Comparison of ENCODE assay signal across 1 cellular context in the genomic region with DNA sequence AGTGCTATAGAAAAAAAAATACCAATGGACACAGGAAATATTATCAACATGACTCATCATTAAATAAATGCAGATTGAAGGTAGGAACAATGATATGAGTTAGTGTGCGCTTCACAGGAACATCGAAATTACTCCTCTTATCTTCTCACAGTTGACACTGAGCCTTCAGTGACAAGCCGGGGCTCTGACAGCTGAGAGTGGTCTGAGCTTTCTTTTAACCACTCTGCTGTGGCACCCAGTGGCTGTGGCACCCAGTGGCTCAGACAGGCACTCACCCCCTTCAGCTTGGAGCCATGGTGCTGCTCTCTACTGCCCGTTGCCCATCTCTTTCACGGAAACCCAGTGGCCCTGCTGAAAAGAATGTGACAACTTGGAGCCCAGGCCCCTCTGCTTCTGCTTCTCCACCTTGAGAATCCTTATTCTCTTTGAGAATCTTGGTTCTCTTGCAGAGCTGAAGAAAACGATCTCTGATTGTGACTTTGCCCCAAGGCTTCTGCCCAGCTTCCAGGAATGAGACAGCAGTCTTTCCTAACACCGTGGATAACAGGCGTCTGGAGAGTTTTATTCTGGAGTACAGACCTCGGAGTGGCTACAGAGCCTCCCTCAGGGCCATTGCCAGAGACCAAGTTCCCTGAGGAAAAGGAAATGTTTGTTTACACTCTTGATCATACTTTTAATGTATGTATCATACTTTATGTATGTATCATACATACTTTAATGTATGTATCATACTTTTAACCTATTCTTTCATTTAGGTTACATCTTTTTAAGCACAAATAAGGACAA.
A peak's percentile ranks its signal among the peaks of the same experiment; 100 is the strongest.
TF ChIP-seq lines count a peak whose summit lies in the region.

No MANE protein-coding gene starts in this region.

TF ChIP-seq in K562, 482 proteins besides CTCF, POLR2A, EP300 and RAD21 (continued from another document and continues in another):
- TF ChIP-seq, protein P1, sequence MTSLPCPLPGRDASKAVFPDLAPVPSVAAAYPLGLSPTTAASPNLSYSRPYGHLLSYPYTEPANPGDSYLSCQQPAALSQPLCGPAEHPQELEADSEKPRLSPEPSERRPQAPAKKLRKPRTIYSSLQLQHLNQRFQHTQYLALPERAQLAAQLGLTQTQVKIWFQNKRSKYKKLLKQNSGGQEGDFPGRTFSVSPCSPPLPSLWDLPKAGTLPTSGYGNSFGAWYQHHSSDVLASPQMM (CRISPR knock-in tag; IDR thresholded peaks at IDR 0.05): no peak
- TF ChIP-seq RUNX1 (IDR thresholded peaks at IDR 0.05; ENCODE audit: low read depth) (no peak), DACH1 (IDR thresholded peaks at IDR 0.05; ENCODE audit: partially characterized antibody) (peak; percentile 21), RNF2 (IDR thresholded peaks at IDR 0.05) (no peak), HDAC8 (tag; IDR thresholded peaks at IDR 0.05) (no peak), CBX8 (IDR thresholded peaks at IDR 0.05; ENCODE audit: borderline replicate concordance, extremely low read depth, low read depth, low read length, poor library complexity, severe bottlenecking) (no peak), C11orf30 (IDR thresholded peaks at IDR 0.05; ENCODE audit: low read depth) (peak; percentile 37; the same call in 1 of the 2 replicates), MAFG (tag; conservative IDR thresholded peaks at IDR 0.05) (peak; percentile 89), ASH1L (IDR thresholded peaks at IDR 0.05; ENCODE audit: borderline replicate concordance, low read depth, partially characterized antibody) (no peak), ZFPM2 (CRISPR knock-in tag; IDR thresholded peaks at IDR 0.05) (no peak), HDAC1 (IDR thresholded peaks at IDR 0.05) (no peak), L3MBTL2 (IDR thresholded peaks at IDR 0.05) (no peak), KAT2B (IDR thresholded peaks at IDR 0.05; ENCODE audit: low read depth, low read length) (no peak), TRIM28 (IDR thresholded peaks at IDR 0.05) (no peak), SMAD1 (IDR thresholded peaks at IDR 0.05; ENCODE audit: low read depth, low read length, partially characterized antibody) (no peak), BACH1 (tag; IDR thresholded peaks at IDR 0.05) (no peak; the same call in 1 of the 2 replicates), NONO (IDR thresholded peaks at IDR 0.05; ENCODE audit: low read depth in 2 of 2, low read length in 1 of 2) (no peak), TAF7 (tag; IDR thresholded peaks at IDR 0.05) (no peak), ZZZ3 (IDR thresholded peaks at IDR 0.05) (no peak), ZNF263 (CRISPR knock-in tag; IDR thresholded peaks at IDR 0.05; ENCODE audit: borderline replicate concordance) (no peak), ZNF57 (CRISPR knock-in tag; IDR thresholded peaks at IDR 0.05) (no peak), CEBPG (CRISPR knock-in tag; IDR thresholded peaks at IDR 0.05) (no peak), CEBPG (tag; conservative IDR thresholded peaks at IDR 0.05 in 1 of 2, IDR thresholded peaks at IDR 0.05 in 1 of 2) (no peak), ETV1 (tag; conservative IDR thresholded peaks at IDR 0.05; ENCODE audit: low read depth) (no peak), CHCHD3 (CRISPR knock-in tag; IDR thresholded peaks at IDR 0.05) (no peak), ZSCAN32 (CRISPR knock-in tag; IDR thresholded peaks at IDR 0.05) (no peak), ZNF316 (IDR thresholded peaks at IDR 0.05) (peak; percentile 91), SMAD3 (CRISPR knock-in tag; conservative IDR thresholded peaks at IDR 0.05) (no peak), ZKSCAN8 (CRISPR knock-in tag; IDR thresholded peaks at IDR 0.05) (peak; percentile 68; the same call in 1 of the 2 replicates), ARNT (IDR thresholded peaks at IDR 0.05) (no peak), ZNF589 (CRISPR knock-in tag; IDR thresholded peaks at IDR 0.05; ENCODE audit: low read depth) (no peak), ZNF79 (CRISPR knock-in tag; IDR thresholded peaks at IDR 0.05; ENCODE audit: low read depth) (no peak), ZNF584 (CRISPR knock-in tag; IDR thresholded peaks at IDR 0.05; ENCODE audit: low read depth) (no peak), NFE2L1 (tag; IDR thresholded peaks at IDR 0.05; ENCODE audit: borderline replicate concordance, low read depth) (peak; percentile 79), ZNF431 (CRISPR knock-in tag; IDR thresholded peaks at IDR 0.05) (no peak), BMI1 (IDR thresholded peaks at IDR 0.05; ENCODE audit: low read length) (no peak), ELF1 (tag; IDR thresholded peaks at IDR 0.05) (no peak), ZNF436 (CRISPR knock-in tag; IDR thresholded peaks at IDR 0.05) (no peak), PHTF2 (CRISPR knock-in tag; IDR thresholded peaks at IDR 0.05) (no peak), SIRT6 (IDR thresholded peaks at IDR 0.05; ENCODE audit: low read depth, low read length) (no peak), BCOR (IDR thresholded peaks at IDR 0.05) (no peak), ZNF311 (CRISPR knock-in tag; IDR thresholded peaks at IDR 0.05) (no peak), BRCA1 (IDR thresholded peaks at IDR 0.05) (no peak), BRCA1 (CRISPR knock-in tag; IDR thresholded peaks at IDR 0.05) (no peak), ZNF766 (CRISPR knock-in tag; conservative IDR thresholded peaks at IDR 0.05) (no peak), MYNN (IDR thresholded peaks at IDR 0.05) (no peak), MYNN (CRISPR knock-in tag; IDR thresholded peaks at IDR 0.05) (no peak), COPS2 (conservative IDR thresholded peaks at IDR 0.05) (no peak), CREB1 (IDR thresholded peaks at IDR 0.05) (no peak), CREB1 (CRISPR knock-in tag; IDR thresholded peaks at IDR 0.05) (no peak)
- TF ChIP-seq, protein P2, sequence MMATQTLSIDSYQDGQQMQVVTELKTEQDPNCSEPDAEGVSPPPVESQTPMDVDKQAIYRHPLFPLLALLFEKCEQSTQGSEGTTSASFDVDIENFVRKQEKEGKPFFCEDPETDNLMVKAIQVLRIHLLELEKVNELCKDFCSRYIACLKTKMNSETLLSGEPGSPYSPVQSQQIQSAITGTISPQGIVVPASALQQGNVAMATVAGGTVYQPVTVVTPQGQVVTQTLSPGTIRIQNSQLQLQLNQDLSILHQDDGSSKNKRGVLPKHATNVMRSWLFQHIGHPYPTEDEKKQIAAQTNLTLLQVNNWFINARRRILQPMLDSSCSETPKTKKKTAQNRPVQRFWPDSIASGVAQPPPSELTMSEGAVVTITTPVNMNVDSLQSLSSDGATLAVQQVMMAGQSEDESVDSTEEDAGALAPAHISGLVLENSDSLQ (IDR thresholded peaks at IDR 0.05): peak; percentile 23; the same call in 1 of the 2 replicates
- TF ChIP-seq, protein P3, sequence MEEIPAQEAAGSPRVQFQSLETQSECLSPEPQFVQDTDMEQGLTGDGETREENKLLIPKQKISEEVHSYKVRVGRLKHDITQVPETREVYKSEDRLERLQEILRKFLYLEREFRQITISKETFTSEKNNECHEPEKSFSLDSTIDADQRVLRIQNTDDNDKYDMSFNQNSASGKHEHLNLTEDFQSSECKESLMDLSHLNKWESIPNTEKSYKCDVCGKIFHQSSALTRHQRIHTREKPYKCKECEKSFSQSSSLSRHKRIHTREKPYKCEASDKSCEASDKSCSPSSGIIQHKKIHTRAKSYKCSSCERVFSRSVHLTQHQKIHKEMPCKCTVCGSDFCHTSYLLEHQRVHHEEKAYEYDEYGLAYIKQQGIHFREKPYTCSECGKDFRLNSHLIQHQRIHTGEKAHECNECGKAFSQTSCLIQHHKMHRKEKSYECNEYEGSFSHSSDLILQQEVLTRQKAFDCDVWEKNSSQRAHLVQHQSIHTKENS (CRISPR knock-in tag; IDR thresholded peaks at IDR 0.05): no peak
- TF ChIP-seq, protein P4, sequence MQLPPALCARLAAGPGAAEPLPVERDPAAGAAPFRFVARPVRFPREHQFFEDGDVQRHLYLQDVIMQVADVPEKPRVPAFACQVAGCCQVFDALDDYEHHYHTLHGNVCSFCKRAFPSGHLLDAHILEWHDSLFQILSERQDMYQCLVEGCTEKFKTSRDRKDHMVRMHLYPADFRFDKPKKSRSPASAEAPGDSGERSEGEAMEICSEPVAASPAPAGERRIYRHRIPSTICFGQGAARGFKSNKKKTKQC (CRISPR knock-in tag; IDR thresholded peaks at IDR 0.05): no peak
- TF ChIP-seq, protein P5, sequence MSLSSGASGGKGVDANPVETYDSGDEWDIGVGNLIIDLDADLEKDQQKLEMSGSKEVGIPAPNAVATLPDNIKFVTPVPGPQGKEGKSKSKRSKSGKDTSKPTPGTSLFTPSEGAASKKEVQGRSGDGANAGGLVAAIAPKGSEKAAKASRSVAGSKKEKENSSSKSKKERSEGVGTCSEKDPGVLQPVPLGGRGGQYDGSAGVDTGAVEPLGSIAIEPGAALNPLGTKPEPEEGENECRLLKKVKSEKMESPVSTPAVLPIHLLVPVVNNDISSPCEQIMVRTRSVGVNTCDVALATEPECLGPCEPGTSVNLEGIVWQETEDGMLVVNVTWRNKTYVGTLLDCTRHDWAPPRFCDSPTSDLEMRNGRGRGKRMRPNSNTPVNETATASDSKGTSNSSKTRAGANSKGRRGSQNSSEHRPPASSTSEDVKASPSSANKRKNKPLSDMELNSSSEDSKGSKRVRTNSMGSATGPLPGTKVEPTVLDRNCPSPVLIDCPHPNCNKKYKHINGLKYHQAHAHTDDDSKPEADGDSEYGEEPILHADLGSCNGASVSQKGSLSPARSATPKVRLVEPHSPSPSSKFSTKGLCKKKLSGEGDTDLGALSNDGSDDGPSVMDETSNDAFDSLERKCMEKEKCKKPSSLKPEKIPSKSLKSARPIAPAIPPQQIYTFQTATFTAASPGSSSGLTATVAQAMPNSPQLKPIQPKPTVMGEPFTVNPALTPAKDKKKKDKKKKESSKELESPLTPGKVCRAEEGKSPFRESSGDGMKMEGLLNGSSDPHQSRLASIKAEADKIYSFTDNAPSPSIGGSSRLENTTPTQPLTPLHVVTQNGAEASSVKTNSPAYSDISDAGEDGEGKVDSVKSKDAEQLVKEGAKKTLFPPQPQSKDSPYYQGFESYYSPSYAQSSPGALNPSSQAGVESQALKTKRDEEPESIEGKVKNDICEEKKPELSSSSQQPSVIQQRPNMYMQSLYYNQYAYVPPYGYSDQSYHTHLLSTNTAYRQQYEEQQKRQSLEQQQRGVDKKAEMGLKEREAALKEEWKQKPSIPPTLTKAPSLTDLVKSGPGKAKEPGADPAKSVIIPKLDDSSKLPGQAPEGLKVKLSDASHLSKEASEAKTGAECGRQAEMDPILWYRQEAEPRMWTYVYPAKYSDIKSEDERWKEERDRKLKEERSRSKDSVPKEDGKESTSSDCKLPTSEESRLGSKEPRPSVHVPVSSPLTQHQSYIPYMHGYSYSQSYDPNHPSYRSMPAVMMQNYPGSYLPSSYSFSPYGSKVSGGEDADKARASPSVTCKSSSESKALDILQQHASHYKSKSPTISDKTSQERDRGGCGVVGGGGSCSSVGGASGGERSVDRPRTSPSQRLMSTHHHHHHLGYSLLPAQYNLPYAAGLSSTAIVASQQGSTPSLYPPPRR (CRISPR knock-in tag; IDR thresholded peaks at IDR 0.05; ENCODE audit: borderline replicate concordance): no peak
- TF ChIP-seq, protein P6, sequence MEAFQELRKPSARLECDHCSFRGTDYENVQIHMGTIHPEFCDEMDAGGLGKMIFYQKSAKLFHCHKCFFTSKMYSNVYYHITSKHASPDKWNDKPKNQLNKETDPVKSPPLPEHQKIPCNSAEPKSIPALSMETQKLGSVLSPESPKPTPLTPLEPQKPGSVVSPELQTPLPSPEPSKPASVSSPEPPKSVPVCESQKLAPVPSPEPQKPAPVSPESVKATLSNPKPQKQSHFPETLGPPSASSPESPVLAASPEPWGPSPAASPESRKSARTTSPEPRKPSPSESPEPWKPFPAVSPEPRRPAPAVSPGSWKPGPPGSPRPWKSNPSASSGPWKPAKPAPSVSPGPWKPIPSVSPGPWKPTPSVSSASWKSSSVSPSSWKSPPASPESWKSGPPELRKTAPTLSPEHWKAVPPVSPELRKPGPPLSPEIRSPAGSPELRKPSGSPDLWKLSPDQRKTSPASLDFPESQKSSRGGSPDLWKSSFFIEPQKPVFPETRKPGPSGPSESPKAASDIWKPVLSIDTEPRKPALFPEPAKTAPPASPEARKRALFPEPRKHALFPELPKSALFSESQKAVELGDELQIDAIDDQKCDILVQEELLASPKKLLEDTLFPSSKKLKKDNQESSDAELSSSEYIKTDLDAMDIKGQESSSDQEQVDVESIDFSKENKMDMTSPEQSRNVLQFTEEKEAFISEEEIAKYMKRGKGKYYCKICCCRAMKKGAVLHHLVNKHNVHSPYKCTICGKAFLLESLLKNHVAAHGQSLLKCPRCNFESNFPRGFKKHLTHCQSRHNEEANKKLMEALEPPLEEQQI (IDR thresholded peaks at IDR 0.05): no peak
- TF ChIP-seq, protein P7, sequence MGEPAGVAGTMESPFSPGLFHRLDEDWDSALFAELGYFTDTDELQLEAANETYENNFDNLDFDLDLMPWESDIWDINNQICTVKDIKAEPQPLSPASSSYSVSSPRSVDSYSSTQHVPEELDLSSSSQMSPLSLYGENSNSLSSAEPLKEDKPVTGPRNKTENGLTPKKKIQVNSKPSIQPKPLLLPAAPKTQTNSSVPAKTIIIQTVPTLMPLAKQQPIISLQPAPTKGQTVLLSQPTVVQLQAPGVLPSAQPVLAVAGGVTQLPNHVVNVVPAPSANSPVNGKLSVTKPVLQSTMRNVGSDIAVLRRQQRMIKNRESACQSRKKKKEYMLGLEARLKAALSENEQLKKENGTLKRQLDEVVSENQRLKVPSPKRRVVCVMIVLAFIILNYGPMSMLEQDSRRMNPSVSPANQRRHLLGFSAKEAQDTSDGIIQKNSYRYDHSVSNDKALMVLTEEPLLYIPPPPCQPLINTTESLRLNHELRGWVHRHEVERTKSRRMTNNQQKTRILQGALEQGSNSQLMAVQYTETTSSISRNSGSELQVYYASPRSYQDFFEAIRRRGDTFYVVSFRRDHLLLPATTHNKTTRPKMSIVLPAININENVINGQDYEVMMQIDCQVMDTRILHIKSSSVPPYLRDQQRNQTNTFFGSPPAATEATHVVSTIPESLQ (CRISPR knock-in tag; IDR thresholded peaks at IDR 0.05): no peak
- TF ChIP-seq, protein P8, sequence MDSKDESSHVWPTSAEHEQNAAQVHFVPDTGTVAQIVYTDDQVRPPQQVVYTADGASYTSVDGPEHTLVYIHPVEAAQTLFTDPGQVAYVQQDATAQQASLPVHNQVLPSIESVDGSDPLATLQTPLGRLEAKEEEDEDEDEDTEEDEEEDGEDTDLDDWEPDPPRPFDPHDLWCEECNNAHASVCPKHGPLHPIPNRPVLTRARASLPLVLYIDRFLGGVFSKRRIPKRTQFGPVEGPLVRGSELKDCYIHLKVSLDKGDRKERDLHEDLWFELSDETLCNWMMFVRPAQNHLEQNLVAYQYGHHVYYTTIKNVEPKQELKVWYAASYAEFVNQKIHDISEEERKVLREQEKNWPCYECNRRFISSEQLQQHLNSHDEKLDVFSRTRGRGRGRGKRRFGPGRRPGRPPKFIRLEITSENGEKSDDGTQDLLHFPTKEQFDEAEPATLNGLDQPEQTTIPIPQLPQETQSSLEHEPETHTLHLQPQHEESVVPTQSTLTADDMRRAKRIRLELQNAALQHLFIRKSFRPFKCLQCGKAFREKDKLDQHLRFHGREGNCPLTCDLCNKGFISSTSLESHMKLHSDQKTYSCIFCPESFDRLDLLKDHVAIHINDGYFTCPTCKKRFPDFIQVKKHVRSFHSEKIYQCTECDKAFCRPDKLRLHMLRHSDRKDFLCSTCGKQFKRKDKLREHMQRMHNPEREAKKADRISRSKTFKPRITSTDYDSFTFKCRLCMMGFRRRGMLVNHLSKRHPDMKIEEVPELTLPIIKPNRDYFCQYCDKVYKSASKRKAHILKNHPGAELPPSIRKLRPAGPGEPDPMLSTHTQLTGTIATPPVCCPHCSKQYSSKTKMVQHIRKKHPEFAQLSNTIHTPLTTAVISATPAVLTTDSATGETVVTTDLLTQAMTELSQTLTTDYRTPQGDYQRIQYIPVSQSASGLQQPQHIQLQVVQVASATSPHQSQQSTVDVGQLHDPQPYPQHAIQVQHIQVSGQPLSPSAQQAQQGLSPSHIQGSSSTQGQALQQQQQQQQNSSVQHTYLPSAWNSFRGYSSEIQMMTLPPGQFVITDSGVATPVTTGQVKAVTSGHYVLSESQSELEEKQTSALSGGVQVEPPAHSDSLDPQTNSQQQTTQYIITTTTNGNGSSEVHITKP (IDR thresholded peaks at IDR 0.05; ENCODE audit: partially characterized antibody): no peak
